ENCODE assay signal across 8 cellular contexts in the genomic region with DNA sequence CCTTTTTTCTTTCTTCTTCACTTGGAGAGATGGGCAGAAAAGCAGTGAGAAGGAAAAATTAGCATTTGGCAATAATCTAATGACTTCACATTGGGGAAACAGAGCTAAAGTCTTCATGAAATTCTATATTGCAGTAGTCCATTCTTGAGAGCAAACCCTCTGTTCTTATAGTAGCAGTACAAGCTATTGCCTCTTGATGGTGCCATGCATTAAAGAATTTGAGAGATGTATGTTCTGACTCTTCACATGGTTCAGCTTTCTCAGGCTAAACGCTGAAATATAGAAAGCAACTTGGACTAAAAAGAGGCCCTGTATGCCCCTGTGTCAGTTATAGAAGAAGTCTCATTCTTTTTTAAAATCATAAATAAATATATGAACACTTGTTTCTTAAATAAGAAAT. TPM values are rescaled to one million over a fixed set of nuclear protein-coding genes. Genes with fewer than 3 reads are reported as not detected.
DNase-seq lines count a peak whose midpoint lies in the region; ATAC-seq, FAIRE-seq and TF ChIP-seq lines count a peak whose summit lies in the region.

No MANE protein-coding gene starts in this region.

- H3K36me3 ChIP-seq in endodermal cell (ENCODE audit: control insufficient read depth, insufficient read depth, low read length): peaks cover 22% of the 10 kb centered on the region

- H3K27ac Mint-ChIP-seq in activated T-cell treated with anti-CD3 and anti-CD28 coated beads, Interleukin-2, amount 50 U/mL, for 72 hours: no peak overlapping the region
- H3K27ac Mint-ChIP-seq in activated T-cell treated with anti-CD3 and anti-CD28 coated beads, Interleukin-2, amount 50 U/mL, for 24 hours: no peak overlapping the region
- H3K27ac Mint-ChIP-seq in endodermal cell: no peak overlapping the region

- no peaks in the 10 kb centered on the region for H3K9me3 Mint-ChIP-seq in activated T-cell treated with anti-CD3 and anti-CD28 coated beads, Interleukin-2, amount 50 U/mL, for 72 hours
- no peaks in the 10 kb centered on the region for H3K9me3 Mint-ChIP-seq in activated T-cell treated with anti-CD3 and anti-CD28 coated beads, Interleukin-2, amount 50 U/mL, for 24 hours
- H3K9me3 Mint-ChIP-seq in endodermal cell: peaks cover 19% of the 10 kb centered on the region

- peaks cover 26% of the 10 kb centered on the region for H3K9me3 ChIP-seq in endodermal cell (ENCODE audit: control insufficient read depth, low read length)

- no peak overlapping the region for H3K4me3 ChIP-seq in endodermal cell (ENCODE audit: low read length)

- ATAC-seq in activated T-cell treated with anti-CD3 and anti-CD28 coated beads, Interleukin-2, amount 50 U/mL, for 72 hours (replicated peaks in 1 of 2): peak; percentile 47 to 52
- ATAC-seq in GM21423 (IDR thresholded peaks at IDR 0.05; ENCODE audit: unreplicated experiment): no peak

- H3K4me3 Mint-ChIP-seq in activated T-cell treated with anti-CD3 and anti-CD28 coated beads, Interleukin-2, amount 50 U/mL, for 72 hours: no peak overlapping the region
- H3K4me3 Mint-ChIP-seq in activated T-cell treated with anti-CD3 and anti-CD28 coated beads, Interleukin-2, amount 50 U/mL, for 24 hours: no peak overlapping the region
- no peak overlapping the region for H3K4me3 Mint-ChIP-seq in endodermal cell

- H3K27ac ChIP-seq in endodermal cell (ENCODE audit: low read depth, low read length): no peak overlapping the region

- no peak overlapping the region for H3K9ac ChIP-seq in endodermal cell (ENCODE audit: extremely low read depth, low read length, poor library complexity, severe bottlenecking)

- H3K4me1 ChIP-seq in endodermal cell (ENCODE audit: control insufficient read depth, insufficient read depth, low read length): no peaks in the 10 kb centered on the region

- H3K4me1 Mint-ChIP-seq in activated T-cell treated with anti-CD3 and anti-CD28 coated beads, Interleukin-2, amount 50 U/mL, for 72 hours (ENCODE audit: low read depth): peaks cover 4% of the 10 kb centered on the region
- peaks cover 4% of the 10 kb centered on the region for H3K4me1 Mint-ChIP-seq in activated T-cell treated with anti-CD3 and anti-CD28 coated beads, Interleukin-2, amount 50 U/mL, for 24 hours (ENCODE audit: low read depth)
- H3K4me1 Mint-ChIP-seq in endodermal cell: peaks cover under 1% of the 10 kb centered on the region

- no peak for FAIRE-seq in GM12891 (lab: Jason Lieb, UNC)

- H3K36me3 Mint-ChIP-seq in activated T-cell treated with anti-CD3 and anti-CD28 coated beads, Interleukin-2, amount 50 U/mL, for 72 hours (ENCODE audit: insufficient read depth in 2 of 2): no peaks in the 10 kb centered on the region
- H3K36me3 Mint-ChIP-seq in activated T-cell treated with anti-CD3 and anti-CD28 coated beads, Interleukin-2, amount 50 U/mL, for 24 hours (ENCODE audit: low read depth): no peaks in the 10 kb centered on the region
- peaks cover 31% of the 10 kb centered on the region for H3K36me3 Mint-ChIP-seq in endodermal cell (ENCODE audit: low read depth)

- TF ChIP-seq CTCF in endodermal cell (conservative IDR thresholded peaks at IDR 0.05): peak; percentile 65

- H3K27me3 ChIP-seq in endodermal cell (ENCODE audit: control insufficient read depth, insufficient read depth, low read length, poor library complexity, severe bottlenecking): no peaks in the 10 kb centered on the region

- no peaks in the 10 kb centered on the region for H3K27me3 Mint-ChIP-seq in activated T-cell treated with anti-CD3 and anti-CD28 coated beads, Interleukin-2, amount 50 U/mL, for 72 hours (ENCODE audit: low read depth)
- no peaks in the 10 kb centered on the region for H3K27me3 Mint-ChIP-seq in activated T-cell treated with anti-CD3 and anti-CD28 coated beads, Interleukin-2, amount 50 U/mL, for 24 hours
- H3K27me3 Mint-ChIP-seq in endodermal cell (ENCODE audit: insufficient read depth): no peaks in the 10 kb centered on the region

- DNase-seq in activated T-cell treated with anti-CD3 and anti-CD28 coated beads, Interleukin-2, amount 50 U/mL, for 72 hours: no peak
- no peak for DNase-seq in activated T-cell treated with anti-CD3 and anti-CD28 coated beads, Interleukin-2, amount 50 U/mL, for 24 hours
- peak; percentile 10 for DNase-seq in NCI-H2227 treated with DMSO at 0.1 percent for 48 hours (lab: John Stamatoyannopoulos, UW)
- DNase-seq in endodermal cell: no peak
- peak; percentile 60 for DNase-seq in superior temporal gyrus (ENCODE audit: extremely low spot score)
- DNase-seq in GM12891 (ENCODE audit: insufficient read length, low spot score): no peak
- DNase-seq in activated effector memory CD4-positive, alpha-beta T cell treated with anti-CD3 and anti-CD28 coated beads, Interleukin-2, amount 50 U/mL, for 16 hours: no peak

- 78% methylated on average over 1 of the region's 1 CpG; no CpG with 5 or more reads in 1 of the 2 experiments for WGBS in endodermal cell (ENCODE audit: insufficient coverage in 1 of 2, insufficient read length in 1 of 2), 2 experiments

- TF ChIP-seq POLR2A in GM12891 (IDR thresholded peaks at IDR 0.05; ENCODE audit: low read depth, low read length): no peak

TF ChIP-seq in GM12891, 5 proteins besides CTCF, POLR2A, EP300 and RAD21:
- TF ChIP-seq POLR2AphosphoS5 (IDR thresholded peaks at IDR 0.05; ENCODE audit: low read depth, low read length) (no peak), SPI1 (IDR thresholded peaks at IDR 0.05; ENCODE audit: low read depth, low read length) (no peak), TAF1 (IDR thresholded peaks at IDR 0.05; ENCODE audit: low read depth, low read length) (no peak), PAX5 (IDR thresholded peaks at IDR 0.05; ENCODE audit: insufficient read depth, low read length, severe bottlenecking) (no peak)

RNA-seq across cellular contexts. Expression of a gene that starts 36.0 kb away (rescaled TPM):
- 1 to 10 TPM; 1.1 to 2.5 TPM for total RNA-seq in activated T-cell treated with anti-CD3 and anti-CD28 coated beads, Interleukin-2, amount 50 U/mL, for 72 hours
- total RNA-seq in endodermal cell: 10 to 100 TPM; 59.5 to 67.4 TPM
- polyA plus RNA-seq in endodermal cell (2013, experiment 1 of 2): 41.6 TPM
- polyA plus RNA-seq in endodermal cell (2013, experiment 2 of 2): 44.9 TPM
- polyA plus RNA-seq in GM12891 (2012; ENCODE audit: low read depth, missing spikeins): not detected

Comparison
In these comparisons a context has a peak if more than half of its experiments do, and no peak if none do; other contexts are left out.
1. DNase-seq: peak in NCI-H2227 treated with DMSO at 0.1 percent for 48 hours (single experiment) and superior temporal gyrus (single experiment); none in activated T-cell treated with anti-CD3 and anti-CD28 coated beads, Interleukin-2, amount 50 U/mL, for 72 hours (0 of 2), activated T-cell treated with anti-CD3 and anti-CD28 coated beads, Interleukin-2, amount 50 U/mL, for 24 hours (single experiment), endodermal cell (single experiment), GM12891 (single experiment) and activated effector memory CD4-positive, alpha-beta T cell treated with anti-CD3 and anti-CD28 coated beads, Interleukin-2, amount 50 U/mL, for 16 hours (single experiment).
2. RNA of a gene that starts 36.0 kb away (total RNA-seq): 59.5 to 67.4 TPM in endodermal cell; 1.1 to 2.5 TPM in activated T-cell treated with anti-CD3 and anti-CD28 coated beads, Interleukin-2, amount 50 U/mL, for 72 hours; every median in the first group is over 10 times any median in the second.